In genomic region chr11:130278151-130278550, GRCh38 we compare ENCODE assay signal across 17 cellular contexts. TPM values are rescaled to one million over a fixed set of nuclear protein-coding genes. Genes with fewer than 3 reads are reported as not detected.
A peak's percentile ranks its signal among the peaks of the same experiment; 100 is the strongest.
DNase-seq lines count a peak whose midpoint lies in the region; ATAC-seq and TF ChIP-seq lines count a peak whose summit lies in the region.
"Had no signal": no experiment of that assay in that cellular context is flagged by ENCODE, and none has a peak within 500 bp of the region (broad histone marks: within the 10 kb centered on the region; RNA-seq: fewer than 3 reads in every experiment).

No MANE protein-coding gene starts in this region.

- no peak for TF ChIP-seq POLR2A in thyroid gland (IDR thresholded peaks at IDR 0.05)

- intact Hi-C loops in thyroid gland (cut with DNase I): no loop called here

- peaks cover 54% of the 10 kb centered on the region for H3K36me3 Mint-ChIP-seq in stimulated activated naive CD8-positive, alpha-beta T cell treated with anti-CD3 and anti-CD28 coated beads, Interleukin-15, Interleukin-2, amounts not matched to agents 100 ng/mL and 50 ng/mL, for 24 hours (ENCODE audit: low read depth)
- no peaks in the 10 kb centered on the region for H3K36me3 Mint-ChIP-seq in endothelial cell (ENCODE audit: low read depth, unreplicated experiment)
- H3K36me3 Mint-ChIP-seq in T-helper 17 cell (ENCODE audit: low read depth): peaks cover 2% of the 10 kb centered on the region

- no peaks in the 10 kb centered on the region for H3K36me3 ChIP-seq in thyroid gland
- H3K36me3 ChIP-seq: ovary had no signal

- H3K9me3 Mint-ChIP-seq in stimulated activated naive CD8-positive, alpha-beta T cell treated with anti-CD3 and anti-CD28 coated beads, Interleukin-15, Interleukin-2, amounts not matched to agents 100 ng/mL and 50 ng/mL, for 24 hours: peaks cover 13% of the 10 kb centered on the region
- H3K9me3 Mint-ChIP-seq in endothelial cell (ENCODE audit: unreplicated experiment): no peaks in the 10 kb centered on the region

- peak overlapping the region; percentile 6 for H3K27ac Mint-ChIP-seq in stimulated activated naive CD8-positive, alpha-beta T cell treated with anti-CD3 and anti-CD28 coated beads, Interleukin-15, Interleukin-2, amounts not matched to agents 100 ng/mL and 50 ng/mL, for 24 hours
- H3K27ac Mint-ChIP-seq in endothelial cell (ENCODE audit: unreplicated experiment) (no peak overlapping the region), T-helper 17 cell (no peak overlapping the region)

- TF ChIP-seq CTCF in endothelial cell (IDR thresholded peaks at IDR 0.05; ENCODE audit: unreplicated experiment): no peak
- TF ChIP-seq CTCF in thyroid gland (IDR thresholded peaks at IDR 0.05): no peak

- H3K9me3 ChIP-seq in T-helper 17 cell (ENCODE audit: control insufficient read depth, low read length, poor library complexity, severe bottlenecking): peaks cover 5% of the 10 kb centered on the region
- no peaks in the 10 kb centered on the region for H3K9me3 ChIP-seq in thyroid gland
- H3K9me3 ChIP-seq: Caco-2, ovary had no signal

- no peaks in the 10 kb centered on the region for H3K27me3 ChIP-seq in thyroid gland
- H3K27me3 ChIP-seq: ovary had no signal

- no peak overlapping the region for H3K27ac ChIP-seq in thyroid gland
- H3K27ac ChIP-seq: ovary had no signal

- H3K4me1 ChIP-seq in thyroid gland: no peaks in the 10 kb centered on the region

- no peak overlapping the region for H3K4me3 Mint-ChIP-seq in stimulated activated naive CD8-positive, alpha-beta T cell treated with anti-CD3 and anti-CD28 coated beads, Interleukin-15, Interleukin-2, amounts not matched to agents 100 ng/mL and 50 ng/mL, for 24 hours
- no peak overlapping the region for H3K4me3 Mint-ChIP-seq in endothelial cell (ENCODE audit: unreplicated experiment)
- H3K4me3 Mint-ChIP-seq in T-helper 17 cell: no peak overlapping the region

- 95 to 96% methylated on average over 3 of the region's 3 CpGs for WGBS in thyroid gland, 2 donors

- no peak overlapping the region for H3K4me3 ChIP-seq in thyroid gland (replicated peaks in 1 of 3)
- H3K4me3 ChIP-seq: ovary had no signal

- no peaks in the 10 kb centered on the region for H3K27me3 Mint-ChIP-seq in stimulated activated naive CD8-positive, alpha-beta T cell treated with anti-CD3 and anti-CD28 coated beads, Interleukin-15, Interleukin-2, amounts not matched to agents 100 ng/mL and 50 ng/mL, for 24 hours
- H3K27me3 Mint-ChIP-seq in endothelial cell (ENCODE audit: unreplicated experiment) (no peaks in the 10 kb centered on the region), T-helper 17 cell (no peaks in the 10 kb centered on the region)
- H3K27me3 Mint-ChIP-seq: effector memory CD8-positive, alpha-beta T cell had no signal

- no peak for DNase-seq in stimulated activated naive CD8-positive, alpha-beta T cell treated with anti-CD3 and anti-CD28 coated beads, Interleukin-15, Interleukin-2, amounts not matched to agents 100 U/mL and 50 U/mL, for 24 hours
- no peak for DNase-seq in endothelial cell (ENCODE audit: low spot score)
- DNase-seq in T-helper 17 cell: no peak
- no peak for DNase-seq in thyroid gland
- DNase-seq in NCI-H1105 (lab: John Stamatoyannopoulos, UW): no peak
- DNase-seq: ACHN; Caco-2; effector memory CD8-positive, alpha-beta T cell; mesendoderm; NCI-H2171; ovary; stimulated activated CD4-positive, alpha-beta T cell treated with anti-CD3 and anti-CD28 coated beads, Interleukin-12 subunit alpha, Interleukin-12 subunit beta, amount 100 ng/mL, for 4 hours; trophoblast cell had no signal

- H3K4me1 Mint-ChIP-seq in stimulated activated naive CD8-positive, alpha-beta T cell treated with anti-CD3 and anti-CD28 coated beads, Interleukin-15, Interleukin-2, amounts not matched to agents 100 ng/mL and 50 ng/mL, for 24 hours (ENCODE audit: low read depth): peaks cover 22% of the 10 kb centered on the region
- H3K4me1 Mint-ChIP-seq in endothelial cell (ENCODE audit: unreplicated experiment) (no peaks in the 10 kb centered on the region), T-helper 17 cell (no peaks in the 10 kb centered on the region)

- ATAC-seq in stimulated activated naive CD8-positive, alpha-beta T cell treated with anti-CD3 and anti-CD28 coated beads, Interleukin-15, Interleukin-2, amounts not matched to agents 100 U/mL and 50 U/mL, for 24 hours: no peak
- peak; percentile 66 for ATAC-seq in HG02678 (IDR thresholded peaks at IDR 0.05; ENCODE audit: unreplicated experiment)
- ATAC-seq in HG03571 (IDR thresholded peaks at IDR 0.05; ENCODE audit: unreplicated experiment): peak; percentile 77
- no peak for ATAC-seq in T-helper 17 cell
- ATAC-seq: activated CD4-positive, CD25-positive, alpha-beta regulatory T cell treated with anti-CD3 and anti-CD28 coated beads, Interleukin-2, amount 50 U/mL, for 24 hours; effector memory CD8-positive, alpha-beta T cell had no signal

RNA-seq across cellular contexts. Expression of gene ZBTB44, which starts 36.6 kb away (rescaled TPM):
- total RNA-seq in endothelial cell (ENCODE audit: unreplicated experiment): 32.6 TPM
- 10 to 100 TPM; 47.7 to 48.1 TPM for total RNA-seq in T-helper 17 cell
- total RNA-seq in thyroid gland: 10 to 100 TPM; 57.9 to 85.9 (median 58.8) TPM

Comparison
In these comparisons a context has a peak if more than half of its experiments do, and no peak if none do; other contexts are left out.
1. ATAC-seq: peak in HG02678 (single experiment) and HG03571 (single experiment); none in stimulated activated naive CD8-positive, alpha-beta T cell treated with anti-CD3 and anti-CD28 coated beads, Interleukin-15, Interleukin-2, amounts not matched to agents 100 U/mL and 50 U/mL, for 24 hours (single experiment) and T-helper 17 cell (single experiment).